8 cellular contexts compared by ENCODE assay signal in the genomic region with DNA sequence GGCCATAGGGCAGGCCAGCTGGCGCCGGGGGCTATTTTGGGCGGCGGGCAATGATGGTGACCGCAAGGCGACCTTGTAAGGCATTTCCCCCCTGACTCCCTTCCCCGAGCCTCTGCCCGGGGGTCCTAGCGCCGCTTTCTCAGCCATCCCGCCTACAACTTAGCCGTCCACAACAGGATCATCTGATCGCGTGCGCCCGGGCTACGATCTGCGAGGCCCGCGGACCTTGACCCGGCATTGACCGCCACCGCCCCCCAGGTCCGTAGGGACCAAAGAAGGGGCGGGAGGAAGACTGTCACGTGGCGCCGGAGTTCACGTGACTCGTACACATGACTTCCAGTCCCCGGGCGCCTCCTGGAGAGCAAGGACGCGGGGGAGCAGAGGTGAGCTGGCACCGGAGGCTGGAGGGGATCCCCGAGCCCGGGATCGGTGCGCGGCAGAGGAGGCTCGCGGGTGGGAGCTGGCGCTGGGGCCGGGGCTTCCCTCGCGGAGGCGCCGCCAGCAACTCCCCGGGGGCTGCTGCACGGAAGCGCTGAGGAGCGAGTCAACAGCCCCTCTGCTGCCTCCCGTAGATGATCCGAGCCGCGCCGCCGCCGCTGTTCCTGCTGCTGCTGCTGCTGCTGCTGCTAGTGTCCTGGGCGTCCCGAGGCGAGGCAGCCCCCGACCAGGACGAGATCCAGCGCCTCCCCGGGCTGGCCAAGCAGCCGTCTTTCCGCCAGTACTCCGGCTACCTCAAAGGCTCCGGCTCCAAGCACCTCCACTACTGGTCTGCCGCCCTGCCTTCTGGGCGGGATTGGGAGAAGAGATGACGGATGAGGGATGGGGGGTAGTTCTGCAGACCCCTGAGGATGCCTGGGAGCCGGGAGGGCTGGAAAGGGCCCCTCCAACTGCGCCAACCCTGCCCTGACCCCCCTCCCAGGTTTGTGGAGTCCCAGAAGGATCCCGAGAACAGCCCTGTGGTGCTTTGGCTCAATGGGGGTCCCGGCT. TPM values are rescaled to one million over a fixed set of nuclear protein-coding genes. Genes with fewer than 3 reads are reported as not detected.
DNase-seq lines count a peak whose midpoint lies in the region; ATAC-seq and TF ChIP-seq lines count a peak whose summit lies in the region.

A gene (plus strand): TSS at position 339 of the 987 bp plus-strand sequence. CDS start 234 bp downstream, at position 573.
A gene with protein sequence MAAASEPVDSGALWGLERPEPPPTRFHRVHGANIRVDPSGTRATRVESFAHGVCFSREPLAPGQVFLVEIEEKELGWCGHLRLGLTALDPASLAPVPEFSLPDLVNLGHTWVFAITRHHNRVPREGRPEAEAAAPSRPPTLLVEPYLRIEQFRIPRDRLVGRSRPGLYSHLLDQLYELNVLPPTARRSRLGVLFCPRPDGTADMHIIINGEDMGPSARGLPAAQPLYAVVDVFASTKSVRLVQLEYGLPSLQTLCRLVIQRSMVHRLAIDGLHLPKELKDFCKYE (minus strand): TSS at position 212 of the 987 bp plus-strand sequence. CDS start 217 bp downstream, outside the sequence.

- H3K4me1 ChIP-seq in adrenal gland (replicated peaks in 1 of 2) (peaks cover 25 to 54% of the 10 kb centered on the region in 2 donors), heart right ventricle (peaks cover 10 to 47% (median 30%) of the 10 kb centered on the region in 9 donors)

- H3K9me3 ChIP-seq in adrenal gland (replicated peaks in 1 of 3), result no peaks in the 10 kb centered on the region
- H3K9me3 ChIP-seq in heart right ventricle, result no peaks in the 10 kb centered on the region

- H3K4me1 Mint-ChIP-seq in HFFc6 (ENCODE audit: low read depth) (peaks cover 29% of the 10 kb centered on the region), type B pancreatic cell (ENCODE audit: unreplicated experiment) (peaks cover 8% of the 10 kb centered on the region)

- peaks cover 0 to 53% of the 10 kb centered on the region in 2 donors for H3K36me3 ChIP-seq in adrenal gland (replicated peaks in 1 of 2)
- peaks cover 0 to 67% (median 32%) of the 10 kb centered on the region in 9 donors for H3K36me3 ChIP-seq in heart right ventricle

- no peaks in the 10 kb centered on the region; the same call in 1 of the 2 replicates for H3K36me3 Mint-ChIP-seq in HFFc6 (ENCODE audit: low read depth)
- H3K36me3 Mint-ChIP-seq in type B pancreatic cell, result peaks cover 4% of the 10 kb centered on the region

- intact Hi-C loops in adrenal gland (cut with DNase I) (no loop called here), heart right ventricle (cut with DNase I) (loop anchor here in 6 of 10 donors (2.0 to 10.0 kb wide), 5 partner anchors 20 to 80 kb away; a partner anchor contains a TSS), posterior vena cava (cut with DNase I) (no loop called here)

- peak; percentile 8 to 91 for TF ChIP-seq POLR2A in adrenal gland (IDR thresholded peaks at IDR 0.05)

- no peak for TF ChIP-seq CTCF in HFFc6 (IDR thresholded peaks at IDR 0.05)
- TF ChIP-seq CTCF in adrenal gland (IDR thresholded peaks at IDR 0.05), result no peak
- TF ChIP-seq CTCF in heart right ventricle (IDR thresholded peaks at IDR 0.05), result peak in 2 of 9 donors; percentile 11 to 21
- TF ChIP-seq CTCF in type B pancreatic cell (conservative IDR thresholded peaks at IDR 0.05), result no peak

- no peaks in the 10 kb centered on the region for H3K9me3 Mint-ChIP-seq in HFFc6
- H3K9me3 Mint-ChIP-seq in type B pancreatic cell, result no peaks in the 10 kb centered on the region

- H3K4me3 ChIP-seq in GM08714 (ENCODE audit: low read length), result peak within 1 kb of the TSS; percentile 76; the same call in 1 of the 2 replicates
- H3K4me3 ChIP-seq in adrenal gland, result peak within 1 kb of the TSS; percentile 4 to 71 (median 62)
- peak within 1 kb of the TSS; percentile 69 to 88 (median 74) for H3K4me3 ChIP-seq in heart right ventricle

- peaks cover 5% of the 10 kb centered on the region for H3K27me3 Mint-ChIP-seq in HFFc6 (ENCODE audit: insufficient read depth)
- no peaks in the 10 kb centered on the region for H3K27me3 Mint-ChIP-seq in type B pancreatic cell

- peak within 1 kb of the TSS; percentile 88 for H3K27ac Mint-ChIP-seq in HFFc6
- peak within 1 kb of the TSS; percentile 92 for H3K27ac Mint-ChIP-seq in type B pancreatic cell

- H3K4me3 Mint-ChIP-seq in HFFc6 (peak within 1 kb of the TSS; percentile 93), type B pancreatic cell (peak within 1 kb of the TSS; percentile 93)

- H3K27ac ChIP-seq in adrenal gland (peak within 1 kb of the TSS; percentile 67 to 96 (median 91)), heart right ventricle (peak within 1 kb of the TSS; percentile 78 to 97 (median 92))

- 0 to 7% (median 1%) methylated on average over 7 to 77 of the region's 77 CpGs for WGBS in adrenal gland, 4 donors
- 0 to 1% methylated on average over 74 to 77 of the region's 77 CpGs for WGBS in heart right ventricle, 2 donors

- peak; percentile 85 for DNase-seq in HFFc6
- DNase-seq in NCI-H1048 (lab: John Stamatoyannopoulos, UW), result peak; percentile 31
- DNase-seq in T follicular helper cell (ENCODE audit: low read depth), result peak; percentile 79
- DNase-seq in adrenal gland, result peak; percentile 92 to 98 (median 97)
- DNase-seq in heart right ventricle, result peak; percentile 94 to 95
- peak; percentile 98 for DNase-seq in posterior vena cava (ENCODE audit: low spot score)
- DNase-seq in type B pancreatic cell (ENCODE audit: extremely low spot score, unreplicated experiment), result peak; percentile 91

- no peaks in the 10 kb centered on the region for H3K27me3 ChIP-seq in adrenal gland
- no peaks in the 10 kb centered on the region for H3K27me3 ChIP-seq in heart right ventricle

- ATAC-seq in heart right ventricle, result peak; percentile 88 to 96 (median 92)

RNA-seq across cellular contexts. Expression of the first gene that starts in this region (rescaled TPM):
- total RNA-seq in HFFc6 (2021; fragmentation: NEBNext Ultra II Directional; extraction: Animal tissue kit (Norgen Biotek cat#: 25700)), result 100 to 1,000 TPM; 133 to 176 (median 155) TPM
- total RNA-seq in adrenal gland, result 100 to 1,000 TPM; 306 to 776 (median 549) TPM
- polyA plus RNA-seq in adrenal gland, result 100 to 1,000 TPM; 517 to 854 (median 731) TPM
- total RNA-seq in heart right ventricle, result 100 to 1,000 TPM in 8 of 10 donors, 10 to 100 TPM in 2; 75.1 to 173 (median 112) TPM
- polyA plus RNA-seq in heart right ventricle, result 10 to 100 TPM; 77.4 to 98.7 TPM
- 100 to 1,000 TPM in 1 of 2 donors, 10 to 100 TPM in 1; 81.2 to 112 TPM for total RNA-seq in posterior vena cava
- total RNA-seq in type B pancreatic cell (ENCODE audit: low replicate concordance), result 142 and 174 TPM in 2 replicates

RNA-seq across cellular contexts. Expression of the second gene that starts in this region (rescaled TPM):
- 1 to 10 TPM; 1.5 to 2.3 (median 1.9) TPM for total RNA-seq in HFFc6 (2021; fragmentation: NEBNext Ultra II Directional; extraction: Animal tissue kit (Norgen Biotek cat#: 25700))
- 10 to 100 TPM in 6 of 8 donors, 1 to 10 TPM in 2; 6.0 to 36.4 (median 16.0) TPM for total RNA-seq in adrenal gland
- polyA plus RNA-seq in adrenal gland, result 10 to 100 TPM in 1 of 3 donors, 1 to 10 TPM in 2; 1.0 to 19.1 (median 7.2) TPM
- 10 to 100 TPM in 1 of 10 donors, 1 to 10 TPM in 9; 6.2 to 11.1 (median 8.3) TPM for total RNA-seq in heart right ventricle
- polyA plus RNA-seq in heart right ventricle, result 1 to 10 TPM; 3.3 to 7.2 TPM
- 10 to 100 TPM; 10.0 to 35.4 TPM for total RNA-seq in posterior vena cava
- total RNA-seq in type B pancreatic cell (ENCODE audit: low replicate concordance), result 6.4 TPM in 2 replicates

Comparison
In these comparisons a context has a peak if more than half of its experiments do, and no peak if none do; other contexts are left out.
1. Peak in every context shown above with its lines: DNase-seq, ATAC-seq, H3K4me3 ChIP-seq and H3K27ac ChIP-seq.
2. RNA of the first gene that starts in this region (polyA plus RNA-seq): 517 to 854 TPM in adrenal gland; 77.4 to 98.7 TPM in heart right ventricle; every median in the first group is over 4 times any median in the second.
3. DNase-seq: peak in every context shown above with its lines; median percentile 98 in posterior vena cava; 97 in adrenal gland; 94 in heart right ventricle; 91 in type B pancreatic cell; 85 in HFFc6; 79 in T follicular helper cell; 31 in NCI-H1048.
4. intact Hi-C loops: an anchor here in heart right ventricle (2.0 to 10.0 kb wide); none called in adrenal gland and posterior vena cava.